In genomic region chr18:27685807-27686412, GRCh38 we compare ENCODE assay signal across 8 cellular contexts.
DNase-seq lines count a peak whose midpoint lies in the region; ATAC-seq and TF ChIP-seq lines count a peak whose summit lies in the region.

No MANE protein-coding gene starts in this region.

- H3K4me1 ChIP-seq in mammary epithelial cell (ENCODE audit: insufficient read depth, low read length), result no peaks in the 10 kb centered on the region

- in situ Hi-C loops in mammary epithelial cell (cut with MboI; ENCODE audit: low sequenced_read_pairs in 2 of 2), result no loop called here

- no peak overlapping the region for H2AFZ ChIP-seq in mammary epithelial cell (ENCODE audit: low read depth, low read length)

- no peaks in the 10 kb centered on the region for H3K36me3 ChIP-seq in mammary epithelial cell (ENCODE audit: insufficient read depth, low read length)

- ATAC-seq in HG03159 (IDR thresholded peaks at IDR 0.05; ENCODE audit: unreplicated experiment) (no peak), HG03108 (IDR thresholded peaks at IDR 0.05; ENCODE audit: unreplicated experiment) (no peak)

- H3K4me2 ChIP-seq in mammary epithelial cell (ENCODE audit: insufficient read depth, low read depth, low read length), result no peak overlapping the region

- no peaks in the 10 kb centered on the region for H3K79me2 ChIP-seq in mammary epithelial cell (ENCODE audit: insufficient read depth, low read length)

- WGBS in mammary epithelial cell (ENCODE audit: low coverage, missing lambda C conversion rate), result 87% methylated on average over 2 of the region's 2 CpGs

- H3K27me3 ChIP-seq in mammary epithelial cell (ENCODE audit: insufficient read depth, low read length), result no peaks in the 10 kb centered on the region

- H3K9me3 ChIP-seq in mammary epithelial cell (replicated peaks; ENCODE audit: insufficient read depth, low read length), result no peaks in the 10 kb centered on the region

- no peak overlapping the region for H3K4me3 ChIP-seq in mammary epithelial cell (replicated peaks in 1 of 3; ENCODE audit: insufficient read depth in 1 of 3, low read depth in 2 of 3, low read length in 3 of 3)

- intact Hi-C loops in mammary epithelial cell (cut with micrococcal nuclease), result loop anchor here (1.0 to 5.0 kb wide), 3 partner anchors 79 to 503 kb away; no protein-coding TSS in a partner anchor

- H4K20me1 ChIP-seq in mammary epithelial cell (ENCODE audit: insufficient read depth, low read length), result no peaks in the 10 kb centered on the region

- H3K27ac ChIP-seq in mammary epithelial cell (ENCODE audit: insufficient read depth, low read depth, low read length), result no peak overlapping the region

- TF ChIP-seq CTCF in mammary epithelial cell (conservative IDR thresholded peaks at IDR 0.05 in 1 of 2, IDR thresholded peaks at IDR 0.05 in 1 of 2; ENCODE audit: extremely low read depth in 1 of 2, insufficient read depth in 1 of 2, low read depth in 1 of 2, low read length in 2 of 2), result peak; percentile 77 to 80

- DNase-seq in NCI-H748 (lab: John Stamatoyannopoulos, UW; ENCODE audit: unreplicated experiment) (peak; percentile 55), NCI-H748 treated with DMSO at 0.1 percent for 48 hours (lab: John Stamatoyannopoulos, UW) (no peak), NAMALWA (ENCODE audit: low spot score) (peak; percentile 48), mammary epithelial cell (peak; percentile 26), midbrain (lab: John Stamatoyannopoulos, UW) (peak; percentile 26), cortex of kidney (lab: John Stamatoyannopoulos, UW) (no peak)

- no peak overlapping the region for H3K9ac ChIP-seq in mammary epithelial cell (ENCODE audit: insufficient read depth, low read length)

- dilution Hi-C loops in mammary epithelial cell (cut with HindIII; ENCODE audit: low sequenced_read_pairs), result no loop called here

- no TSS peak for BruUV-seq in mammary epithelial cell (replicated peaks; lab: Mats Ljungman, UMichigan)

- CTCF ChIA-PET in mammary epithelial cell (lab: Charles Lee; ENCODE audit: low non-redundant PET), result no interaction called here

Comparison
In these comparisons a context has a peak if more than half of its experiments do, and no peak if none do; other contexts are left out.
1. DNase-seq: peak in NCI-H748 (single experiment), NAMALWA (single experiment), mammary epithelial cell (single experiment) and midbrain (single experiment); none in NCI-H748 treated with DMSO at 0.1 percent for 48 hours (single experiment) and cortex of kidney (single experiment).